8 cellular contexts compared by ENCODE assay signal in the genomic region with DNA sequence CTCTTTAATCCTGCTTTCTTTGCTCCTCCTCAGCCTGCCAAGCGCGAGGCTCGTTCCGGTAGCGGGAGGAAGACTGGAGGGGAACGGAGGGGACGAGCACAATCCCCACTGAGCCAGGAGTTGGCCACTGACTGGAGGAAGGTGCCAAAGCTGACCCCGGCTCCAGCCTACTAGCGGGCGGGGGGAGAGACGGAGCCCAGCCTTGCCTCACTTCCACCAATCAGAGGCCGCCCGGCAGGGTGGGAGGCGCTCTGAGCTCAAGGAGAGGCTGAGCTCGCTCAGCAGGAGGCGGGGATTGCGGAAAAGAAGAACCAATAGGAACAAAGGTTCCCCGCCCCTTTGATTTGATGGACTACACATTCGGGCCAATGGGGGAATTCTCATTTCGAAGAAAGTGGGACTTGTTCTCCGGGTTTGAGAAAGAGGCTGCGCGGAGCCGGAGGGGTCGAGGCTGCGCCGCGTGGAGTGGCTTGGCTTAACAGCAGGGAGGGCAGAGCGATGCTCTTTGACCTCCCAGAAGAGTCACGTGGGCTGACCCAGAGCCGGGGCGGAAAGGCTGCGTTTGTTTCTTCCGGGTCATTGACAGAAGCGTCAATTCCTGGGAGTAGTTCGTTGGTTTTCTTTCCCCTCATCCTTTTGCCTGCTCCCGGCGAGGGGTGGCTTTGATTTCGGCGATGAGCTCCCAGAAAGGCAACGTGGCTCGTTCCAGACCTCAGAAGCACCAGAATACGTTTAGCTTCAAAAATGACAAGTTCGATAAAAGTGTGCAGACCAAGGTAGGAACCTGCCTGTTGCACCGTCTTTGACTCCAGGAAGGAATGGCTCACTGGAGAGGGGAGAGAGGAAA. TPM values are rescaled to one million over a fixed set of nuclear protein-coding genes. Genes with fewer than 3 reads are reported as not detected.
A peak's percentile ranks its signal among the peaks of the same experiment; 100 is the strongest.
DNase-seq lines count a peak whose midpoint lies in the region; ATAC-seq and TF ChIP-seq lines count a peak whose summit lies in the region.

A gene (minus strand): TSS at position 133 of the 847 bp plus-strand sequence. CDS start 36,113 bp downstream, outside the sequence.
A gene with protein sequence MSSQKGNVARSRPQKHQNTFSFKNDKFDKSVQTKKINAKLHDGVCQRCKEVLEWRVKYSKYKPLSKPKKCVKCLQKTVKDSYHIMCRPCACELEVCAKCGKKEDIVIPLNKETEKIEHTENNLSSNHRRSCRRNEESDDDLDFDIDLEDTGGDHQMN (plus strand): TSS at position 579 of the 847 bp plus-strand sequence. CDS start 96 bp downstream, at position 675.

- CTCF ChIA-PET in naive thymus-derived CD4-positive, alpha-beta T cell (lab: Charles Lee): interaction anchor here (1.0 to 1.2 kb wide), 4 partner anchors 13 to 128 kb away, joined by 4 to 8 read pairs (median 5); no protein-coding TSS in a partner anchor

- H3K9ac ChIP-seq in fibroblast of lung (ENCODE audit: insufficient read depth, low read length): peak within 1 kb of the TSS; percentile 78

- H3K9me3 Mint-ChIP-seq in activated T-helper 2 cell treated with anti-CD3 and anti-CD28 coated beads, Interferon-gamma antibody, Interleukin-2, Interleukin-4, amounts not matched to agents 10 μg/mL and 5 μg/mL and 100 μg/mL, durations not matched to agents 14 hours and 24 hours and 36 hours: no peaks in the 10 kb centered on the region
- H3K9me3 Mint-ChIP-seq in naive thymus-derived CD4-positive, alpha-beta T cell: no peaks in the 10 kb centered on the region
- no peaks in the 10 kb centered on the region for H3K9me3 Mint-ChIP-seq in stimulated activated naive B cell treated with anti-CD40 and anti-IgM and Interleukin-4, amounts not matched to agents 10 μg/mL and 1 μg/mL and 100 μg/mL, for 72 hours

- ATAC-seq in RWPE2 (ENCODE audit: low read depth): peak; percentile 93
- peak; percentile 96 for ATAC-seq in naive thymus-derived CD4-positive, alpha-beta T cell
- peak; percentile 90 to 92 for ATAC-seq in stimulated activated naive B cell treated with anti-CD40 and anti-IgM and Interleukin-4, amounts not matched to agents 10 μg/mL and 1 μg/mL and 100 μg/mL, for 72 hours (replicated peaks)

- H4K20me1 ChIP-seq in fibroblast of lung (ENCODE audit: control insufficient read depth, extremely low read depth, insufficient read depth, low read length): no peaks in the 10 kb centered on the region

- H3K4me3 ChIP-seq in LNCaP clone FGC (ENCODE audit: low read depth, low read length) (peak within 1 kb of the TSS; percentile 63), RWPE2 (ENCODE audit: severe bottlenecking) (peak within 1 kb of the TSS; percentile 93), fibroblast of lung (replicated peaks in 1 of 4; ENCODE audit: control extremely low read depth in 1 of 4, insufficient read depth in 1 of 4, low read depth in 3 of 4, low read length in 4 of 4) (peak within 1 kb of the TSS; percentile 75 to 93 (median 92))
- H3K4me3 ChIP-seq in naive thymus-derived CD4-positive, alpha-beta T cell (ENCODE audit: low read length): peak within 1 kb of the TSS; percentile 83

- H3K36me3 Mint-ChIP-seq in activated T-helper 2 cell treated with anti-CD3 and anti-CD28 coated beads, Interferon-gamma antibody, Interleukin-2, Interleukin-4, amounts not matched to agents 10 μg/mL and 5 μg/mL and 100 μg/mL, durations not matched to agents 14 hours and 24 hours and 36 hours (ENCODE audit: low read depth): peaks cover 20% of the 10 kb centered on the region
- peaks cover 0 to 5% (median 0%) of the 10 kb centered on the region in 5 donors for H3K36me3 Mint-ChIP-seq in naive thymus-derived CD4-positive, alpha-beta T cell
- H3K36me3 Mint-ChIP-seq in stimulated activated naive B cell treated with anti-CD40 and anti-IgM and Interleukin-4, amounts not matched to agents 10 μg/mL and 1 μg/mL and 100 μg/mL, for 72 hours: peaks cover 4 to 11% of the 10 kb centered on the region in 2 donors

- peaks cover 43% of the 10 kb centered on the region for H3K4me1 Mint-ChIP-seq in activated T-helper 2 cell treated with anti-CD3 and anti-CD28 coated beads, Interferon-gamma antibody, Interleukin-2, Interleukin-4, amounts not matched to agents 10 μg/mL and 5 μg/mL and 100 μg/mL, durations not matched to agents 14 hours and 24 hours and 36 hours (ENCODE audit: low read depth)
- H3K4me1 Mint-ChIP-seq in naive thymus-derived CD4-positive, alpha-beta T cell: peaks cover 47 to 82% (median 69%) of the 10 kb centered on the region in 7 donors
- H3K4me1 Mint-ChIP-seq in stimulated activated naive B cell treated with anti-CD40 and anti-IgM and Interleukin-4, amounts not matched to agents 10 μg/mL and 1 μg/mL and 100 μg/mL, for 72 hours: peaks cover 20 to 66% of the 10 kb centered on the region in 2 donors

- TF ChIP-seq CTCF in LNCaP clone FGC (IDR thresholded peaks at IDR 0.05; ENCODE audit: control insufficient read depth, extremely low read depth, insufficient read depth) (no peak), RWPE2 (IDR thresholded peaks at IDR 0.05; ENCODE audit: poor library complexity, severe bottlenecking) (no peak), fibroblast of lung (conservative IDR thresholded peaks at IDR 0.05 in 1 of 2, IDR thresholded peaks at IDR 0.05 in 1 of 2; ENCODE audit: low read depth in 1 of 2, low read length in 2 of 2) (no peak)

- peak within 1 kb of the TSS; percentile 93 for H2AFZ ChIP-seq in fibroblast of lung (ENCODE audit: low read length)

- H3K36me3 ChIP-seq in RWPE2 (ENCODE audit: low read depth): no peaks in the 10 kb centered on the region
- H3K36me3 ChIP-seq in fibroblast of lung (ENCODE audit: control insufficient read depth, insufficient read depth, low read length): no peaks in the 10 kb centered on the region
- peaks cover 0 to 5% (median 0%) of the 10 kb centered on the region in 3 experiments for H3K36me3 ChIP-seq in naive thymus-derived CD4-positive, alpha-beta T cell (ENCODE audit: control insufficient read depth in 2 of 3, insufficient read depth in 3 of 3, low read length in 3 of 3)

- H3K4me1 ChIP-seq in RWPE2 (ENCODE audit: insufficient read depth, poor library complexity, severe bottlenecking) (peaks cover 27% of the 10 kb centered on the region), fibroblast of lung (ENCODE audit: control insufficient read depth, extremely low read depth, insufficient read depth, low read length) (peaks cover 4% of the 10 kb centered on the region)
- peaks cover 15 to 22% of the 10 kb centered on the region in 2 donors for H3K4me1 ChIP-seq in naive thymus-derived CD4-positive, alpha-beta T cell (ENCODE audit: control insufficient read depth in 2 of 2, insufficient read depth in 2 of 2, low read length in 2 of 2)

- intact Hi-C loops in activated T-helper 2 cell treated with anti-CD3 and anti-CD28 coated beads, Interferon-gamma antibody, Interleukin-2, Interleukin-4, amounts not matched to agents 10 μg/mL and 5 μg/mL and 100 μg/mL, durations not matched to agents 14 hours and 24 hours and 36 hours (cut with micrococcal nuclease): loop anchor here (1.0 to 5.0 kb wide), 6 partner anchors 15 to 616 kb away; a partner anchor contains a TSS
- intact Hi-C loops in naive thymus-derived CD4-positive, alpha-beta T cell (cut with micrococcal nuclease): loop anchor here (1.0 to 10.0 kb wide), 16 partner anchors 14 to 1652 kb away; a partner anchor contains a TSS

- POLR2A ChIA-PET in naive thymus-derived CD4-positive, alpha-beta T cell (lab: Charles Lee): interaction anchor here (0.6 to 2.1 kb wide), 13 partner anchors 9 to 148 kb away, joined by 3 to 12 read pairs (median 5); a partner anchor contains a TSS

- peaks cover 76% of the 10 kb centered on the region for H3K79me2 ChIP-seq in fibroblast of lung (ENCODE audit: control insufficient read depth, insufficient read depth, low read length)

- peak; percentile 100 for DNase-seq in Daoy (ENCODE audit: low read depth)
- peak; percentile 83 for DNase-seq in GOT3 (lab: John Stamatoyannopoulos, UW)
- peak; percentile 98 for DNase-seq in LNCaP clone FGC (ENCODE audit: low read depth)
- peak; percentile 99 for DNase-seq in RWPE2 (ENCODE audit: low spot score)
- DNase-seq in activated T-helper 2 cell treated with anti-CD3 and anti-CD28 coated beads, Interferon-gamma antibody, Interleukin-2, Interleukin-4, amounts not matched to agents 10 μg/mL and 5 μg/mL and 100 μg/mL, durations not matched to agents 14 hours and 24 hours and 36 hours (ENCODE audit: low spot score): peak; percentile 97
- peak; percentile 99 to 100 for DNase-seq in fibroblast of lung (ENCODE audit: low read depth in 2 of 2)
- DNase-seq in naive thymus-derived CD4-positive, alpha-beta T cell: peak; percentile 84 to 98 (median 95)
- peak; percentile 98 for DNase-seq in stimulated activated naive B cell treated with anti-CD40 and anti-IgM and Interleukin-4, amounts not matched to agents 10 μg/mL and 1 μg/mL and 100 μg/mL, for 72 hours

- H3K27me3 Mint-ChIP-seq in activated T-helper 2 cell treated with anti-CD3 and anti-CD28 coated beads, Interferon-gamma antibody, Interleukin-2, Interleukin-4, amounts not matched to agents 10 μg/mL and 5 μg/mL and 100 μg/mL, durations not matched to agents 14 hours and 24 hours and 36 hours (ENCODE audit: low read depth): no peaks in the 10 kb centered on the region
- no peaks in the 10 kb centered on the region for H3K27me3 Mint-ChIP-seq in naive thymus-derived CD4-positive, alpha-beta T cell
- no peaks in the 10 kb centered on the region for H3K27me3 Mint-ChIP-seq in stimulated activated naive B cell treated with anti-CD40 and anti-IgM and Interleukin-4, amounts not matched to agents 10 μg/mL and 1 μg/mL and 100 μg/mL, for 72 hours

- no peaks in the 10 kb centered on the region for H3K27me3 ChIP-seq in RWPE2 (ENCODE audit: insufficient read depth, poor library complexity, severe bottlenecking)
- no peaks in the 10 kb centered on the region for H3K27me3 ChIP-seq in fibroblast of lung (ENCODE audit: control insufficient read depth, insufficient read depth, low read length)
- H3K27me3 ChIP-seq in naive thymus-derived CD4-positive, alpha-beta T cell (ENCODE audit: control insufficient read depth in 2 of 2, insufficient read depth in 2 of 2, low read length in 2 of 2): peaks cover 0 to 3% of the 10 kb centered on the region in 2 donors

- H3K9me3 ChIP-seq in RWPE2 (ENCODE audit: severe bottlenecking) (no peaks in the 10 kb centered on the region), fibroblast of lung (ENCODE audit: control insufficient read depth, insufficient read depth, low read depth, low read length) (no peaks in the 10 kb centered on the region)
- no peaks in the 10 kb centered on the region for H3K9me3 ChIP-seq in naive thymus-derived CD4-positive, alpha-beta T cell (ENCODE audit: control insufficient read depth in 2 of 3, low read length in 3 of 3)

- H3K4me2 ChIP-seq in fibroblast of lung (ENCODE audit: extremely low read depth, insufficient read depth, low read length): peak within 1 kb of the TSS; percentile 84

- peak within 1 kb of the TSS; percentile 99 for H3K27ac Mint-ChIP-seq in activated T-helper 2 cell treated with anti-CD3 and anti-CD28 coated beads, Interferon-gamma antibody, Interleukin-2, Interleukin-4, amounts not matched to agents 10 μg/mL and 5 μg/mL and 100 μg/mL, durations not matched to agents 14 hours and 24 hours and 36 hours
- H3K27ac Mint-ChIP-seq in naive thymus-derived CD4-positive, alpha-beta T cell: peak within 1 kb of the TSS; percentile 90 to 99 (median 95)
- peak within 1 kb of the TSS; percentile 97 for H3K27ac Mint-ChIP-seq in stimulated activated naive B cell treated with anti-CD40 and anti-IgM and Interleukin-4, amounts not matched to agents 10 μg/mL and 1 μg/mL and 100 μg/mL, for 72 hours

- H3K27ac ChIP-seq in RWPE2 (ENCODE audit: poor library complexity, severe bottlenecking) (peak within 1 kb of the TSS; percentile 79), fibroblast of lung (ENCODE audit: insufficient read depth, low read length) (peak within 1 kb of the TSS; percentile 88)
- peak within 1 kb of the TSS; percentile 74 for H3K27ac ChIP-seq in naive thymus-derived CD4-positive, alpha-beta T cell (ENCODE audit: low read depth, low read length)

- peak within 1 kb of the TSS; percentile 100 for H3K4me3 Mint-ChIP-seq in activated T-helper 2 cell treated with anti-CD3 and anti-CD28 coated beads, Interferon-gamma antibody, Interleukin-2, Interleukin-4, amounts not matched to agents 10 μg/mL and 5 μg/mL and 100 μg/mL, durations not matched to agents 14 hours and 24 hours and 36 hours (ENCODE audit: low read depth)
- peak within 1 kb of the TSS; percentile 95 to 100 (median 100) for H3K4me3 Mint-ChIP-seq in naive thymus-derived CD4-positive, alpha-beta T cell
- peak within 1 kb of the TSS; percentile 93 to 97 for H3K4me3 Mint-ChIP-seq in stimulated activated naive B cell treated with anti-CD40 and anti-IgM and Interleukin-4, amounts not matched to agents 10 μg/mL and 1 μg/mL and 100 μg/mL, for 72 hours

RNA-seq across cellular contexts. Expression of the first gene that starts in this region (rescaled TPM):
- 21.4 and 24.9 TPM in 2 replicates for total RNA-seq in Daoy (2014; rRNA removed; shearing (Covaris generic))
- total RNA-seq in activated T-helper 2 cell treated with anti-CD3 and anti-CD28 coated beads, Interferon-gamma antibody, Interleukin-2, Interleukin-4, amounts not matched to agents 10 μg/mL and 5 μg/mL and 100 μg/mL, durations not matched to agents 14 hours and 24 hours and 36 hours: 17.4 and 21.6 TPM in 2 replicates
- total RNA-seq in fibroblast of lung: 17.7 and 20.6 TPM in 2 replicates
- 14.6 and 15.4 TPM in 2 replicates for polyA plus RNA-seq in fibroblast of lung
- 7.4 and 9.4 TPM in 2 replicates for polyA plus RNA-seq in fibroblast of lung (2012)
- 2.1 and 4.2 TPM in 2 replicates for polyA minus RNA-seq in fibroblast of lung (ENCODE audit: low replicate concordance)
- 10 to 100 TPM in 4 of 5 experiments, 1 to 10 TPM in 1; 9.9 to 24.5 (median 18.7) TPM for total RNA-seq in naive thymus-derived CD4-positive, alpha-beta T cell
- 10 to 100 TPM; 23.6 to 26.1 TPM for polyA plus RNA-seq in naive thymus-derived CD4-positive, alpha-beta T cell

RNA-seq across cellular contexts. Expression of the second gene that starts in this region (rescaled TPM):
- 28.6 and 66.3 TPM in 2 replicates for total RNA-seq in Daoy (2014; rRNA removed; shearing (Covaris generic))
- total RNA-seq in activated T-helper 2 cell treated with anti-CD3 and anti-CD28 coated beads, Interferon-gamma antibody, Interleukin-2, Interleukin-4, amounts not matched to agents 10 μg/mL and 5 μg/mL and 100 μg/mL, durations not matched to agents 14 hours and 24 hours and 36 hours: 8.3 and 9.8 TPM in 2 replicates
- 13.4 and 17.3 TPM in 2 replicates for total RNA-seq in fibroblast of lung
- 21.7 and 22.5 TPM in 2 replicates for polyA plus RNA-seq in fibroblast of lung
- polyA plus RNA-seq in fibroblast of lung (2012): 10.9 and 12.8 TPM in 2 replicates
- 2.5 and 7.0 TPM in 2 replicates for polyA minus RNA-seq in fibroblast of lung (ENCODE audit: low replicate concordance)
- total RNA-seq in naive thymus-derived CD4-positive, alpha-beta T cell: 10 to 100 TPM in 1 of 5 experiments, 1 to 10 TPM in 4; 4.8 to 10.3 (median 8.6) TPM
- 10 to 100 TPM; 11.6 to 13.9 TPM for polyA plus RNA-seq in naive thymus-derived CD4-positive, alpha-beta T cell

Comparison
In these comparisons a context has a peak if more than half of its experiments do, and no peak if none do; other contexts are left out.
1. Peak in every context shown above with its lines: DNase-seq, ATAC-seq, H3K4me3 ChIP-seq and H3K27ac ChIP-seq.